ENCODE assay signal across 19 cellular contexts in genomic region chr2:219962089-219962488, GRCh38.
"Had no signal": no experiment of that assay in that cellular context is flagged by ENCODE, and none has a peak within 500 bp of the region (broad histone marks: within the 10 kb centered on the region; RNA-seq: fewer than 3 reads in every experiment).

No MANE protein-coding gene starts in this region.

- H3K27ac ChIP-seq: foreskin keratinocyte, left ventricle myocardium inferior, prostate gland, upper lobe of left lung, WERI-Rb-1 had no signal

- DNase-seq: activated CD4-positive, alpha-beta T cell treated with anti-CD3 and anti-CD28 coated beads, Interleukin-2, amount 50 U/mL, for 1 hour; activated CD4-positive, CD25-positive, alpha-beta regulatory T cell treated with anti-CD3 and anti-CD28 coated beads, Interleukin-2, amount 50 U/mL, for 72 hours; activated T-cell treated with anti-CD3 and anti-CD28 coated beads, Interleukin-2, amount 50 U/mL, for 24 hours; aorta; central memory CD4-positive, alpha-beta T cell; dermis blood vessel endothelial cell; effector CD8-positive, alpha-beta T cell; foreskin keratinocyte; immature natural killer cell; kidney glomerular epithelial cell; left ventricle myocardium inferior; stimulated activated CD4-positive, alpha-beta T cell treated with anti-CD3 and anti-CD28 coated beads, Interleukin-12 subunit alpha, Interleukin-12 subunit beta, amount 100 ng/mL, for 4 hours; stimulated activated CD4-positive, alpha-beta T cell treated with anti-CD3 and anti-CD28 coated beads, Interleukin-4, amount 100 ng/mL, for 4 hours; stimulated activated naive CD8-positive, alpha-beta T cell treated with anti-CD3 and anti-CD28 coated beads, Interleukin-15, Interleukin-2, amounts not matched to agents 100 U/mL and 50 U/mL, for 24 hours; upper lobe of left lung; WERI-Rb-1 had no signal

- ATAC-seq: activated naive CD4-positive, alpha-beta T cell treated with anti-CD3 and anti-CD28 coated beads, Interleukin-2, amount 50 U/mL, for 72 hours; activated T-helper 17 cell treated with anti-CD3 and anti-CD28 coated beads, Interleukin-2, amount 50 U/mL, for 72 hours; foreskin keratinocyte; stimulated activated naive CD8-positive, alpha-beta T cell treated with anti-CD3 and anti-CD28 coated beads, Interleukin-15, Interleukin-2, amounts not matched to agents 100 U/mL and 50 U/mL, for 24 hours had no signal

- H3K27me3 Mint-ChIP-seq: activated T-cell treated with anti-CD3 and anti-CD28 coated beads, Interleukin-2, amount 50 U/mL, for 24 hours had no signal

- H3K4me1 Mint-ChIP-seq: activated T-helper 17 cell treated with anti-CD3 and anti-CD28 coated beads, Interleukin-2, amount 50 U/mL, for 72 hours; immature natural killer cell had no signal

- H3K4me3 Mint-ChIP-seq: activated T-cell treated with anti-CD3 and anti-CD28 coated beads, Interleukin-2, amount 50 U/mL, for 24 hours; activated T-helper 17 cell treated with anti-CD3 and anti-CD28 coated beads, Interleukin-2, amount 50 U/mL, for 72 hours; immature natural killer cell had no signal

- H3K9me3 Mint-ChIP-seq: activated naive CD4-positive, alpha-beta T cell treated with anti-CD3 and anti-CD28 coated beads, Interleukin-2, amount 50 U/mL, for 72 hours; activated T-cell treated with anti-CD3 and anti-CD28 coated beads, Interleukin-2, amount 50 U/mL, for 24 hours had no signal

- H3K27ac Mint-ChIP-seq: activated naive CD4-positive, alpha-beta T cell treated with anti-CD3 and anti-CD28 coated beads, Interleukin-2, amount 50 U/mL, for 72 hours; activated T-cell treated with anti-CD3 and anti-CD28 coated beads, Interleukin-2, amount 50 U/mL, for 24 hours; activated T-helper 17 cell treated with anti-CD3 and anti-CD28 coated beads, Interleukin-2, amount 50 U/mL, for 72 hours; immature natural killer cell had no signal

- H3K27me3 ChIP-seq: foreskin keratinocyte, upper lobe of left lung had no signal

- H3K36me3 ChIP-seq: left ventricle myocardium inferior, prostate gland, upper lobe of left lung, WERI-Rb-1 had no signal

- H3K4me1 ChIP-seq: left ventricle myocardium inferior, prostate gland, upper lobe of left lung had no signal

- H3K4me3 ChIP-seq: left ventricle myocardium inferior, prostate gland, upper lobe of left lung had no signal

- H3K36me3 Mint-ChIP-seq: activated naive CD4-positive, alpha-beta T cell treated with anti-CD3 and anti-CD28 coated beads, Interleukin-2, amount 50 U/mL, for 72 hours; immature natural killer cell had no signal
